12 cellular contexts compared by ENCODE assay signal in genomic region chr1:164765557-164765956, GRCh38.
DNase-seq lines count a peak whose midpoint lies in the region; ATAC-seq, FAIRE-seq and TF ChIP-seq lines count a peak whose summit lies in the region.
"Had no signal": no experiment of that assay in that cellular context is flagged by ENCODE, and none has a peak within 500 bp of the region (broad histone marks: within the 10 kb centered on the region; RNA-seq: fewer than 3 reads in every experiment).

No MANE protein-coding gene starts in this region.

- no peak overlapping the region for H3K14ac ChIP-seq in trophoblast cell (ENCODE audit: low read length)

- H3K9ac ChIP-seq in trophoblast cell (ENCODE audit: low read length): no peak overlapping the region

- no peak overlapping the region for H2AK5ac ChIP-seq in trophoblast cell (ENCODE audit: low read length)

- peak; percentile 91 for FAIRE-seq in RCC 7860 (lab: Jason Lieb, UNC)

- no peak overlapping the region for H2BK120ac ChIP-seq in trophoblast cell (ENCODE audit: insufficient read depth, low read length, poor library complexity)

- H3K36me3 ChIP-seq in trophoblast cell (ENCODE audit: control insufficient read depth in 1 of 2, insufficient read depth in 2 of 2, low read length in 2 of 2): peaks cover 0 to 3% of the 10 kb centered on the region in 2 experiments

- no peaks in the 10 kb centered on the region for H3K9me3 ChIP-seq in trophoblast cell (ENCODE audit: insufficient read depth, low read depth, low read length)

- in situ Hi-C loops in Caki2 (cut with HindIII; ENCODE audit: low pct_unique_long_range_greater_than_20kb, low sequenced_read_pairs): no loop called here
- in situ Hi-C loops in KBM-7 (cut with MboI; ENCODE audit: low pct_unique_long_range_greater_than_20kb, low sequenced_read_pairs): no loop called here

- no peak overlapping the region for H3K27ac Mint-ChIP-seq in effector memory CD8-positive, alpha-beta T cell
- H3K27ac Mint-ChIP-seq: activated B cell treated with CpG ODN at 0.5 μM for 24 hours had no signal

- no peak for ATAC-seq in effector memory CD8-positive, alpha-beta T cell (replicated peaks)
- ATAC-seq in HG02973 (IDR thresholded peaks at IDR 0.05; ENCODE audit: unreplicated experiment): no peak

- peak overlapping the region; percentile 69 for H3K27ac ChIP-seq in trophoblast cell (ENCODE audit: low read depth, low read length)

- H3K36me3 Mint-ChIP-seq in effector memory CD8-positive, alpha-beta T cell (ENCODE audit: insufficient read depth): no peaks in the 10 kb centered on the region

- no peak overlapping the region for H3K4me2 ChIP-seq in trophoblast cell (ENCODE audit: low read length)

- no peak overlapping the region for H2AFZ ChIP-seq in trophoblast cell (ENCODE audit: insufficient read depth, low read length, poor library complexity)

- no peak for TF ChIP-seq CTCF in fibroblast of mammary gland (conservative IDR thresholded peaks at IDR 0.05; ENCODE audit: control insufficient read depth, insufficient read depth, low read depth, low read length)

- no peaks in the 10 kb centered on the region for H3K9me3 Mint-ChIP-seq in effector memory CD8-positive, alpha-beta T cell
- H3K9me3 Mint-ChIP-seq: activated B cell treated with CpG ODN at 0.5 μM for 24 hours had no signal

- H4K91ac ChIP-seq in trophoblast cell (ENCODE audit: low read depth, low read length): no peak overlapping the region

- DNase-seq in Caki2 (ENCODE audit: low read depth): peak; percentile 74
- DNase-seq in RCC 7860 (ENCODE audit: low spot score): peak; percentile 93
- DNase-seq in fibroblast of mammary gland (ENCODE audit: low read depth): peak; percentile 95
- DNase-seq in trophoblast cell: peak; percentile 28 to 84
- DNase-seq in KBM-7: no peak
- no peak for DNase-seq in NCI-H1930 (lab: John Stamatoyannopoulos, UW)
- no peak for DNase-seq in effector memory CD8-positive, alpha-beta T cell
- DNase-seq: activated B cell treated with CpG ODN at 0.5 μM for 24 hours; activated naive CD4-positive, alpha-beta T cell treated with anti-CD3 and anti-CD28 coated beads, Interleukin-2, amount 50 U/mL, for 16 hours; DND-41; hippocampal formation had no signal

- H3K4me1 ChIP-seq in trophoblast cell (ENCODE audit: control insufficient read depth in 1 of 2, insufficient read depth in 2 of 2, low read length in 2 of 2): peaks cover 12 to 28% of the 10 kb centered on the region in 2 experiments

- peak overlapping the region; percentile 79 for H2BK12ac ChIP-seq in trophoblast cell (ENCODE audit: low read length)

- H4K8ac ChIP-seq in trophoblast cell (ENCODE audit: low read depth, low read length): no peak overlapping the region

- H3K4ac ChIP-seq in trophoblast cell (ENCODE audit: low read depth, low read length): no peak overlapping the region

- no peak overlapping the region for H3K4me3 Mint-ChIP-seq in effector memory CD8-positive, alpha-beta T cell
- H3K4me3 Mint-ChIP-seq: activated B cell treated with CpG ODN at 0.5 μM for 24 hours had no signal

- H3K23ac ChIP-seq in trophoblast cell (ENCODE audit: low read length): no peak overlapping the region

- H4K12ac ChIP-seq in trophoblast cell (ENCODE audit: low read depth, low read length): no peak overlapping the region

- H3K79me2 ChIP-seq in trophoblast cell (ENCODE audit: control insufficient read depth, insufficient read depth, low read length, poor library complexity): peaks cover 5% of the 10 kb centered on the region

- H3K27me3 ChIP-seq in trophoblast cell (ENCODE audit: insufficient read depth, low read length): no peaks in the 10 kb centered on the region

- H3K4me3 ChIP-seq in fibroblast of mammary gland (ENCODE audit: control insufficient read depth, low read depth, low read length): no peak overlapping the region
- H3K4me3 ChIP-seq in trophoblast cell (ENCODE audit: low read depth, low read length): no peak overlapping the region

- no peaks in the 10 kb centered on the region for H3K4me1 Mint-ChIP-seq in effector memory CD8-positive, alpha-beta T cell (ENCODE audit: low read depth in 2 of 2)
- H3K4me1 Mint-ChIP-seq: activated B cell treated with CpG ODN at 0.5 μM for 24 hours had no signal

- no peaks in the 10 kb centered on the region for H3K27me3 Mint-ChIP-seq in effector memory CD8-positive, alpha-beta T cell
- H3K27me3 Mint-ChIP-seq: activated B cell treated with CpG ODN at 0.5 μM for 24 hours had no signal

- peaks cover 38% of the 10 kb centered on the region for H3K79me1 ChIP-seq in trophoblast cell (ENCODE audit: low read length)

- peak overlapping the region; percentile 68 for H2BK5ac ChIP-seq in trophoblast cell (ENCODE audit: low read depth, low read length, poor library complexity)

- no peak overlapping the region for H3K18ac ChIP-seq in trophoblast cell (ENCODE audit: low read length)

Comparison
In these comparisons a context has a peak if more than half of its experiments do, and no peak if none do; other contexts are left out.
1. DNase-seq: peak in Caki2 (single experiment), RCC 7860 (single experiment), fibroblast of mammary gland (single experiment) and trophoblast cell (2 of 2); none in KBM-7 (single experiment), NCI-H1930 (0 of 2) and effector memory CD8-positive, alpha-beta T cell (0 of 3).